ENCODE assay signal across 12 cellular contexts in the genomic region with DNA sequence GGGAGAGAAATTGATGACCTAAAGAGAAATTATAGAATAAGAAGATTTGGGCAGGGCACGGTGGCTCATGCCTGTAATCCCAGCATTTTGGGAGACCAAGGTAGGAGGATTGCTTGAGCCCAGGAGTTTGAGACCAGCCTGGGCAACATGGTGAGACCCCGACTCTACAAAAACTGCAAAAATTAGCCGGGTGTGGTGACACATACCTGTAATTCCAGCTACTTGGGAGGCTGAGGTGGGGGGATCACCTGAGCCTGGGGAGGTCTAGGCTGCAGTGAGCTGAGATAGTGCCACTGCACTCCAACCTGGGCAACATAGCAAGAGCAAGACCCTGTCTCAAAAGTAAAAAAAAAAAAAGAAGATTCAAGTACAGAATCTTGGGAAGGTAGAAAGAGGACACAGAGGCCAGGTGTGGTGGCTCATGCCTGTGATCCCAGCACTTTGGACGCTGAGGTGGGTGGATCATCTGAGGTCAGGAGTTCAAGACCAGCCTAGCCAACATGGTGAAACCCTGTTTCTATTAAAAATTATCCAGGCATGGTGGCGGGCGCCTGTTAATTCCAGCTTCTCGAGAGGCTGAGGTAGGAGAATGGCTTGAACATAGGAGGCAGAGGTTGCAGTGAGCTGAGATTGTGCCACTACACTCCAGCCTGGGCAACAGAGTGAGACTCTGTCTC. TPM values are rescaled to one million over a fixed set of nuclear protein-coding genes. Genes with fewer than 3 reads are reported as not detected.
DNase-seq lines count a peak whose midpoint lies in the region; ATAC-seq, FAIRE-seq and TF ChIP-seq lines count a peak whose summit lies in the region.
"Not testable (repeated sequence)": the region's sequence is repeated elsewhere in the genome, so short reads cannot be mapped to it uniquely, and the experiment has no call there.
"Had no signal": no experiment of that assay in that cellular context is flagged by ENCODE, and none has a peak within 500 bp of the region (broad histone marks: within the 10 kb centered on the region; RNA-seq: fewer than 3 reads in every experiment).

No MANE protein-coding gene starts in this region.

- not testable (repeated sequence) for DNase-seq in A549 (ENCODE audit: low read depth in 1 of 2, low spot score in 1 of 2); GM23248; ascending aorta (ENCODE audit: low spot score in 2 of 2); epithelial cell of prostate (ENCODE audit: low read depth, low spot score)

- not testable (repeated sequence) for TF ChIP-seq RAD21 in A549 (conservative IDR thresholded peaks at IDR 0.05 in 1 of 2, IDR thresholded peaks at IDR 0.05 in 1 of 2); neural cell (conservative IDR thresholded peaks at IDR 0.05)

- H3K36me3 ChIP-seq in GM23248 (ENCODE audit: low read depth); OCI-LY1 (ENCODE audit: insufficient read depth, low read length); ascending aorta; iPS-15b (ENCODE audit: control insufficient read depth, insufficient read depth, low read length); neural cell (ENCODE audit: insufficient read depth, low read length); stomach smooth muscle (ENCODE audit: control insufficient read depth in 2 of 2, insufficient read depth in 2 of 2, low read length in 2 of 2): not testable (repeated sequence)

- not testable (repeated sequence) for H3K79me2 ChIP-seq in GM23248 (ENCODE audit: insufficient read depth); OCI-LY1 (ENCODE audit: insufficient read depth, low read length)
- H3K79me2 ChIP-seq in neural cell (replicated peaks; ENCODE audit: insufficient read depth, low read length) = peaks cover 10% of the 10 kb centered on the region

- not testable (repeated sequence) for TF ChIP-seq EP300 in A549 (IDR thresholded peaks at IDR 0.05); neural cell (conservative IDR thresholded peaks at IDR 0.05; ENCODE audit: poor library complexity, severe bottlenecking)

- TF ChIP-seq CTCF in A549 (IDR thresholded peaks at IDR 0.05); OCI-LY1 (IDR thresholded peaks at IDR 0.05; ENCODE audit: low read length); ascending aorta (IDR thresholded peaks at IDR 0.05); neural cell (IDR thresholded peaks at IDR 0.05; ENCODE audit: poor library complexity, severe bottlenecking): not testable (repeated sequence)

- H4K20me1 ChIP-seq in GM23248 (ENCODE audit: insufficient read depth); OCI-LY1 (ENCODE audit: insufficient read depth, low read length); neural cell (ENCODE audit: insufficient read depth): not testable (repeated sequence)

- not testable (repeated sequence) for H3K9me2 ChIP-seq in GM23248 (ENCODE audit: insufficient read depth); OCI-LY1 (ENCODE audit: low read depth, low read length); neural cell (ENCODE audit: insufficient read depth, low read length)

- H3K9ac ChIP-seq in GM23248 (peak overlapping the region; percentile 99), OCI-LY1 (ENCODE audit: low read length) (peak overlapping the region; percentile 95; the same call in 1 of the 2 replicates), neural cell (ENCODE audit: low read length) (peak overlapping the region; percentile 84), stomach smooth muscle (ENCODE audit: low read length in 2 of 2) (peak overlapping the region; percentile 89 to 96)
- not testable (repeated sequence) for H3K9ac ChIP-seq in iPS-15b (ENCODE audit: low read depth, low read length)

- H3K4me2 ChIP-seq in A549 (peak overlapping the region; percentile 97), GM23248 (ENCODE audit: unreplicated experiment) (peak overlapping the region; percentile 92), OCI-LY1 (ENCODE audit: low read length) (peak overlapping the region; percentile 95), neural cell (ENCODE audit: low read length) (peak overlapping the region; percentile 98)

- intact Hi-C loops in ascending aorta (cut with DNase I) = loop anchor here (2.0 to 5.0 kb wide), 4 partner anchors 38 to 687 kb away; a partner anchor contains a TSS

- POLR2A ChIA-PET in A549 (lab: Yijun Ruan, JAX) = interaction anchor here (0.6 to 3.1 kb wide), 10 partner anchors 9 to 46 kb away, joined by 3 to 143 read pairs (median 4); a partner anchor contains a TSS

- H3K27me3 ChIP-seq in GM23248 (replicated peaks; ENCODE audit: insufficient read depth); OCI-LY1 (ENCODE audit: insufficient read depth, low read length); ascending aorta; iPS-15b (ENCODE audit: control insufficient read depth, insufficient read depth, low read length); neural cell (ENCODE audit: insufficient read depth, low read depth, low read length); stomach smooth muscle (ENCODE audit: control insufficient read depth in 1 of 2, insufficient read depth in 2 of 2, low read length in 2 of 2): not testable (repeated sequence)

- peak overlapping the region; percentile 43 for H3K4me3 ChIP-seq in A549
- H3K4me3 ChIP-seq in GM23248 = peak overlapping the region; percentile 92
- H3K4me3 ChIP-seq in OCI-LY1 (ENCODE audit: low read depth, low read length, poor library complexity, severe bottlenecking) = peak overlapping the region; percentile 83
- peak overlapping the region; percentile 56 to 63 for H3K4me3 ChIP-seq in ascending aorta
- H3K4me3 ChIP-seq in iPS-15b (ENCODE audit: low read depth, low read length) = peak overlapping the region; percentile 56
- H3K4me3 ChIP-seq in neural cell (ENCODE audit: low read length) = peak overlapping the region; percentile 78
- H3K4me3 ChIP-seq in stomach smooth muscle (ENCODE audit: low read length in 2 of 2) = peak overlapping the region in 1 of 2 donors; percentile 86

- in situ Hi-C loops in GM23248 (cut with MboI) = not testable (repeated sequence)

- CTCF ChIA-PET in A549 (lab: Yijun Ruan, JAX) = interaction anchor here (0.5 to 3.0 kb wide), 8 partner anchors 9 to 143 kb away, joined by 4 to 24 read pairs (median 6); no protein-coding TSS in a partner anchor

- H2AFZ ChIP-seq in GM23248 = peak overlapping the region; percentile 83
- not testable (repeated sequence) for H2AFZ ChIP-seq in OCI-LY1 (ENCODE audit: low read length); neural cell (ENCODE audit: low read depth, low read length)

- H3K9me3 ChIP-seq in A549; GM23248 (ENCODE audit: low read depth); OCI-LY1 (ENCODE audit: low read length); ascending aorta; iPS-15b (ENCODE audit: control insufficient read depth, insufficient read depth, low read length); neural cell (ENCODE audit: low read length); stomach smooth muscle (ENCODE audit: control insufficient read depth in 2 of 2, low read length in 2 of 2): not testable (repeated sequence)

- FAIRE-seq in A549 (lab: Jason Lieb, UNC) = not testable (repeated sequence)

- H3K27ac ChIP-seq in A549 (peak overlapping the region; percentile 97 to 98), GM23248 (peak overlapping the region; percentile 100), OCI-LY1 (ENCODE audit: low read depth, low read length, poor library complexity, severe bottlenecking) (peak overlapping the region; percentile 86), ascending aorta (peak overlapping the region; percentile 90 to 92), epithelial cell of prostate (peak overlapping the region; percentile 100), neural cell (ENCODE audit: low read length) (peak overlapping the region; percentile 90), stomach smooth muscle (ENCODE audit: low read length) (peak overlapping the region; percentile 92)

- 26% methylated on average over 7 of the region's 7 CpGs for WGBS in A549 (ENCODE audit: missing lambda C conversion rate)
- WGBS in GM23248 (ENCODE audit: low coverage in 1 of 2, low lambda C conversion rate in 2 of 2, missing lambda C conversion rate in 2 of 2), 2 experiments = 74 to 78% methylated on average over 7 of the region's 7 CpGs

- H3K4me1 ChIP-seq in A549 = peaks cover 57% of the 10 kb centered on the region
- H3K4me1 ChIP-seq in GM23248 (ENCODE audit: insufficient read depth) = peaks cover 41% of the 10 kb centered on the region
- peaks cover 46% of the 10 kb centered on the region for H3K4me1 ChIP-seq in OCI-LY1 (ENCODE audit: insufficient read depth, low read length, severe bottlenecking)
- H3K4me1 ChIP-seq in ascending aorta = peaks cover 7 to 25% of the 10 kb centered on the region in 2 donors
- peaks cover 20% of the 10 kb centered on the region for H3K4me1 ChIP-seq in iPS-15b (ENCODE audit: control insufficient read depth, insufficient read depth, low read length)
- H3K4me1 ChIP-seq in stomach smooth muscle (ENCODE audit: control insufficient read depth, insufficient read depth, low read length) = peaks cover 20% of the 10 kb centered on the region

- peaks cover 47% of the 10 kb centered on the region for H3F3A ChIP-seq in GM23248 (ENCODE audit: insufficient read depth)
- not testable (repeated sequence) for H3F3A ChIP-seq in OCI-LY1 (ENCODE audit: insufficient read depth, low read length); neural cell (ENCODE audit: insufficient read depth, low read length, poor library complexity, severe bottlenecking)

- not testable (repeated sequence) for ATAC-seq in A549

- not testable (repeated sequence) for TF ChIP-seq POLR2A in A549 (IDR thresholded peaks at IDR 0.05; ENCODE audit: low read length)

RNA-seq across cellular contexts. Expression of a gene that starts 27.8 kb away (rescaled TPM):
- polyA plus RNA-seq in A549 (2011; rRNA removed) (329 and 348 TPM in 2 replicates), A549 (2017; fragmentation: RNase III; extraction: RNeasy Plus Mini Kit Qiagen cat#74134 plus additional on column Dnase treatment) (157 to 496 TPM (median 416 TPM) in 3 replicates), GM23248 (2016; fragmentation: Nextera tagmentation; extraction: Ambion mirVana) (18.6 and 19.5 TPM in 2 replicates), neural cell (82.9 and 85.0 TPM in 2 replicates)
- polyA plus RNA-seq in A549 (2012; cell fraction: cytosol; rRNA removed) = 66.6 and 81.4 TPM in 2 replicates
- polyA plus RNA-seq in A549 (2012; cell fraction: nucleus; rRNA removed) = 73.4 and 80.0 TPM in 2 replicates
- 331 and 353 TPM in 2 replicates for polyA minus RNA-seq in A549 (2011; rRNA and poly(A)+ RNA removed)
- 19.5 and 24.2 TPM in 2 replicates for total RNA-seq in GM23248 (2014; rRNA removed; shearing (Covaris generic))
- total RNA-seq in ascending aorta = 2.9 TPM
- 110 and 123 TPM in 2 replicates for polyA minus RNA-seq in neural cell

RNA-seq across cellular contexts. Expression of a gene that starts 44.8 kb away (rescaled TPM):
- polyA plus RNA-seq in A549 (2011; rRNA removed) (0.06 and 0.26 TPM in 2 replicates), A549 (2017; fragmentation: RNase III; extraction: RNeasy Plus Mini Kit Qiagen cat#74134 plus additional on column Dnase treatment) (0.08 to 0.11 TPM (median 0.10 TPM) in 3 replicates), GM23248 (2016; fragmentation: Nextera tagmentation; extraction: Ambion mirVana) (not detected in 2 replicates), neural cell (not detected in 2 replicates)
- 0.01 TPM in 1 of 2 replicates, not detected in the other for polyA plus RNA-seq in A549 (2012; cell fraction: cytosol; rRNA removed)
- 0.04 TPM in 1 of 2 replicates, not detected in the other for polyA plus RNA-seq in A549 (2012; cell fraction: nucleus; rRNA removed)
- 0.24 TPM in 1 of 2 replicates, not detected in the other for polyA minus RNA-seq in A549 (2011; rRNA and poly(A)+ RNA removed)
- not detected in 2 replicates for total RNA-seq in GM23248 (2014; rRNA removed; shearing (Covaris generic))
- total RNA-seq in ascending aorta = not detected
- polyA minus RNA-seq in neural cell = not detected in 2 replicates
- total RNA-seq: A172, LHCN-M2, lower leg skin, osteocyte had no signal
